ENCODE assay signal across 23 cellular contexts in the genomic region with DNA sequence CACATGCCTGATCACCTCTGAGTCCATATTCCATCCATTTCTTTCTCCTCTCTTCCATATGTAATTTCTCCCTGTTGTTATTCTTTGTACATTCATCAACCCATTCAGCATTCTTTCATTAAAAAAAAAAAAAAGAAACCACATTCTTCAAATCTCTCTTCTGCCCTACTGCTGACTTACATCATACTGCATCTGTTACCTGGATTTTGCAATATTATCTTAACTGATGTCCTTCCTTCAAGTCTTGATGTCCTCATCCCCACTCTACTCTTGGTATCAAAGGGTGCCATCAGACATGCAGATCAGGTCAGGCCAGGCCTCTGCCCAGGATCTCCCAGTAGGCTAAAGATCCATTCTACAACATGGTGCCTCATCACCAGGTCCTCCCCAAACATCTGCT.
DNase-seq lines count a peak whose midpoint lies in the region; ATAC-seq and TF ChIP-seq lines count a peak whose summit lies in the region.
"Had no signal": no experiment of that assay in that cellular context is flagged by ENCODE, and none has a peak within 500 bp of the region (broad histone marks: within the 10 kb centered on the region; RNA-seq: fewer than 3 reads in every experiment).

No MANE protein-coding gene starts in this region.

- H3K9me3 ChIP-seq in breast epithelium: no peaks in the 10 kb centered on the region
- H3K9me3 ChIP-seq in tibial artery: no peaks in the 10 kb centered on the region
- H3K9me3 ChIP-seq: A549, BE2C had no signal

- TF ChIP-seq CTCF in MCF 10A (IDR thresholded peaks at IDR 0.05; ENCODE audit: unreplicated experiment) (no peak), breast epithelium (IDR thresholded peaks at IDR 0.05) (no peak), tibial artery (IDR thresholded peaks at IDR 0.05) (no peak)

- H3K27me3 ChIP-seq in breast epithelium (peaks cover 0 to 2% of the 10 kb centered on the region in 2 donors), tibial artery (no peaks in the 10 kb centered on the region)
- H3K27me3 ChIP-seq: BE2C, BLaER1 had no signal

- H3K27ac ChIP-seq in breast epithelium (no peak overlapping the region), tibial artery (no peak overlapping the region)
- H3K27ac ChIP-seq: 22Rv1, A549, BLaER1 had no signal

- no peaks in the 10 kb centered on the region for H3K27me3 Mint-ChIP-seq in MCF 10A (ENCODE audit: insufficient read depth, unreplicated experiment)
- H3K27me3 Mint-ChIP-seq: CD4-positive, CD25-positive, alpha-beta regulatory T cell had no signal

- TF ChIP-seq POLR2A in breast epithelium (IDR thresholded peaks at IDR 0.05): no peak

- H3K36me3 ChIP-seq in breast epithelium (no peaks in the 10 kb centered on the region), tibial artery (no peaks in the 10 kb centered on the region)
- H3K36me3 ChIP-seq: BE2C, BLaER1 had no signal

- H3K27ac Mint-ChIP-seq in MCF 10A (ENCODE audit: low read depth, unreplicated experiment): peak overlapping the region; percentile 37
- H3K27ac Mint-ChIP-seq: CD14-positive monocyte; CD8-positive, alpha-beta memory T cell had no signal

- no peak overlapping the region for H3K4me3 Mint-ChIP-seq in MCF 10A (ENCODE audit: unreplicated experiment)
- H3K4me3 Mint-ChIP-seq: CD14-positive monocyte; CD4-positive, alpha-beta memory T cell; CD4-positive, CD25-positive, alpha-beta regulatory T cell; CD8-positive, alpha-beta memory T cell had no signal

- CTCF ChIA-PET in MCF 10A (lab: Yijun Ruan, JAX): interaction anchor here (2.3 kb wide), 1 partner anchor 73 kb away, joined by 5 read pairs; no protein-coding TSS in a partner anchor

- peaks cover 55% of the 10 kb centered on the region for H3K36me3 Mint-ChIP-seq in MCF 10A (ENCODE audit: insufficient read depth, unreplicated experiment)
- H3K36me3 Mint-ChIP-seq: CD14-positive monocyte had no signal

- H3K4me1 ChIP-seq in breast epithelium (peaks cover 0 to 5% of the 10 kb centered on the region in 2 donors), tibial artery (no peaks in the 10 kb centered on the region)
- H3K4me1 ChIP-seq: A549, BE2C, BLaER1 had no signal

- no peak for ATAC-seq in GM21423 (IDR thresholded peaks at IDR 0.05; ENCODE audit: unreplicated experiment)
- ATAC-seq: A549, GM12878 had no signal

- H3K4me3 ChIP-seq in breast epithelium (no peak overlapping the region), tibial artery (no peak overlapping the region)
- H3K4me3 ChIP-seq: A549, BLaER1, GM12878 had no signal

- peaks cover 14% of the 10 kb centered on the region for H3K9me3 Mint-ChIP-seq in MCF 10A (ENCODE audit: unreplicated experiment)

- BruUV-seq in MCF 10A (replicated peaks; lab: Mats Ljungman, UMichigan): no TSS peak

- peak; percentile 12 for DNase-seq in MCF 10A (ENCODE audit: unreplicated experiment)
- no peak for DNase-seq in breast epithelium (ENCODE audit: low spot score in 2 of 2)
- DNase-seq in kidney glomerular epithelial cell (lab: John Stamatoyannopoulos, UW): peak; percentile 26
- peak; percentile 51 for DNase-seq in renal cortical epithelial cell (ENCODE audit: low read depth)
- no peak for DNase-seq in DMS153 treated with DMSO at 0.1 percent for 48 hours (lab: John Stamatoyannopoulos, UW; ENCODE audit: unreplicated experiment)
- no peak for DNase-seq in tibial artery
- DNase-seq: BE2C; C1 segment of cervical spinal cord; CD4-positive, alpha-beta memory T cell; CD4-positive, CD25-positive, alpha-beta regulatory T cell; CD8-positive, alpha-beta memory T cell; COR-L47; DMS53; DMS79; DND-41; EL; GDM1 had no signal

- intact Hi-C loops in MCF 10A (cut with micrococcal nuclease): no loop called here
- intact Hi-C loops in breast epithelium (cut with DNase I; ENCODE audit: low total_unique reads): no loop called here
- intact Hi-C loops in tibial artery (cut with DNase I; ENCODE audit: low total_unique reads): no loop called here

- POLR2A ChIA-PET in MCF 10A (lab: Yijun Ruan, JAX): interaction anchor here (0.6 kb wide), 1 partner anchor 29 kb away, joined by 4 read pairs; no protein-coding TSS in a partner anchor

- H3K4me1 Mint-ChIP-seq in MCF 10A (ENCODE audit: insufficient read depth, unreplicated experiment): peaks cover 47% of the 10 kb centered on the region
- H3K4me1 Mint-ChIP-seq: CD4-positive, alpha-beta memory T cell; CD8-positive, alpha-beta memory T cell had no signal

Comparison
In these comparisons a context has a peak if more than half of its experiments do, and no peak if none do; other contexts are left out.
1. DNase-seq: peak in MCF 10A (single experiment), kidney glomerular epithelial cell (single experiment) and renal cortical epithelial cell (single experiment); none in breast epithelium (0 of 2), DMS153 treated with DMSO at 0.1 percent for 48 hours (single experiment) and tibial artery (0 of 2).